In genomic region chr2:121350884-121351283, GRCh38 we compare ENCODE assay signal across 23 cellular contexts.
"Had no signal": no experiment of that assay in that cellular context is flagged by ENCODE, and none has a peak within 500 bp of the region (broad histone marks: within the 10 kb centered on the region; RNA-seq: fewer than 3 reads in every experiment).

No MANE protein-coding gene starts in this region.

- H3K9me3 ChIP-seq: tibial artery had no signal

- H3K27me3 Mint-ChIP-seq: activated B cell treated with CpG ODN at 0.5 μM for 24 hours; activated CD4-positive, alpha-beta memory T cell treated with anti-CD3 and anti-CD28 coated beads for 36 hours; stimulated activated naive CD8-positive, alpha-beta T cell treated with anti-CD3 and anti-CD28 coated beads, Interleukin-15, Interleukin-2, amounts not matched to agents 100 ng/mL and 50 ng/mL, for 24 hours had no signal

- H3K9me3 Mint-ChIP-seq: activated B cell treated with CpG ODN at 0.5 μM for 24 hours; activated CD4-positive, alpha-beta memory T cell treated with anti-CD3 and anti-CD28 coated beads for 36 hours; activated naive CD4-positive, alpha-beta T cell treated with anti-CD3 and anti-CD28 coated beads, Interleukin-2, amount 50 U/mL, for 72 hours; neural crest cell; stimulated activated naive CD8-positive, alpha-beta T cell treated with anti-CD3 and anti-CD28 coated beads, Interleukin-15, Interleukin-2, amounts not matched to agents 100 ng/mL and 50 ng/mL, for 24 hours had no signal

- H3K27me3 ChIP-seq: brain microvascular endothelial cell, foreskin keratinocyte, tibial artery had no signal

- H3K4me3 ChIP-seq: tibial artery had no signal

- ATAC-seq: foreskin keratinocyte had no signal

- DNase-seq: activated B cell treated with CpG ODN at 0.5 μM for 24 hours; activated CD4-positive, alpha-beta memory T cell treated with anti-CD3 and anti-CD28 coated beads for 36 hours; activated CD4-positive, alpha-beta T cell treated with anti-CD3 and anti-CD28 coated beads for 4 hours; activated gamma-delta T cell treated with Interleukin-2 at 50 U/mL for 16 hours; activated T-cell treated with anti-CD3 and anti-CD28 coated beads for 4 hours; aorta; brain microvascular endothelial cell; central memory CD4-positive, alpha-beta T cell; dermis blood vessel endothelial cell; effector CD8-positive, alpha-beta T cell; foreskin keratinocyte; hippocampal formation; kidney glomerular epithelial cell; midbrain; posterior cingulate gyrus; retina; stimulated activated CD4-positive, alpha-beta T cell treated with anti-CD3 and anti-CD28 coated beads, Interleukin-4, amount 100 ng/mL, for 24 hours; T-helper 1 cell; T-helper 9 cell; tibial artery had no signal

- H3K27ac Mint-ChIP-seq: activated B cell treated with CpG ODN at 0.5 μM for 24 hours; activated CD4-positive, alpha-beta memory T cell treated with anti-CD3 and anti-CD28 coated beads for 36 hours; stimulated activated naive CD8-positive, alpha-beta T cell treated with anti-CD3 and anti-CD28 coated beads, Interleukin-15, Interleukin-2, amounts not matched to agents 100 ng/mL and 50 ng/mL, for 24 hours had no signal

- H3K4me3 Mint-ChIP-seq: activated B cell treated with CpG ODN at 0.5 μM for 24 hours; activated CD4-positive, alpha-beta memory T cell treated with anti-CD3 and anti-CD28 coated beads for 36 hours; neural crest cell; stimulated activated naive CD8-positive, alpha-beta T cell treated with anti-CD3 and anti-CD28 coated beads, Interleukin-15, Interleukin-2, amounts not matched to agents 100 ng/mL and 50 ng/mL, for 24 hours had no signal

- H3K4me1 ChIP-seq: foreskin keratinocyte, tibial artery had no signal

- H3K4me1 Mint-ChIP-seq: activated B cell treated with CpG ODN at 0.5 μM for 24 hours, neural crest cell had no signal

- H3K27ac ChIP-seq: brain microvascular endothelial cell, foreskin keratinocyte, tibial artery had no signal
